In the genomic region with DNA sequence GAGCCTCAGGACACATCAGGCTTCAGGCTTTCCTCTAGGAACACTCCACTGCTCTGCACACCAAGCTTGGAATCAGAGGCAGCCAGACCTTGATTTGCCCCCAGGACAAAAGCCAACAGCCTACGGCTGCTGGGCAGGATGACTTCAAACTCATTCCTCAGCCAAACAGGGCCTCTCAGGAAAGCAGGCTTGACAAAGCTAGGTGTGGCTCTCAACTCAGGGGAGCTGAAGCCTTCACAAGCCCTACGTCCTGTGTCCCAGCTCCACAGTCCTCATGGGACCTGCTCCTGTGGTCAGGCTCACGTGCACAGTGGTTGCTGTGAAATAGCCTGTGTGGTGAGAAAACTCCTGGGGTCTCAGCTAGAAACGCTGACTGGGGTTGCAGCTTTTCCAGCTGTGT, we compare ENCODE assay signal across 24 cellular contexts.
"Had no signal": no experiment of that assay in that cellular context is flagged by ENCODE, and none has a peak within 500 bp of the region (broad histone marks: within the 10 kb centered on the region; RNA-seq: fewer than 3 reads in every experiment).

No MANE protein-coding gene starts in this region.

- ATAC-seq: activated CD8-positive, alpha-beta T cell treated with anti-CD3 and anti-CD28 coated beads, Interleukin-2, amount 10 ng/mL, durations not matched to agents 7 days and 5 days; foreskin keratinocyte; naive thymus-derived CD4-positive, alpha-beta T cell; stimulated activated naive CD8-positive, alpha-beta T cell treated with anti-CD3 and anti-CD28 coated beads, Interleukin-15, Interleukin-2, amounts not matched to agents 100 U/mL and 50 U/mL, for 24 hours had no signal

- H3K9me3 ChIP-seq: tibial artery had no signal

- H3K9me3 Mint-ChIP-seq: activated naive CD4-positive, alpha-beta T cell treated with anti-CD3 and anti-CD28 coated beads, Interleukin-2, amount 50 U/mL, for 24 hours; immature natural killer cell had no signal

- H3K4me2 ChIP-seq: hepatocyte, neural progenitor cell had no signal

- H3K4me1 ChIP-seq: foreskin keratinocyte, neural progenitor cell, tibial artery had no signal

- H3K27ac Mint-ChIP-seq: activated CD4-positive, alpha-beta T cell treated with anti-CD3 and anti-CD28 coated beads, Interleukin-2, amount 10 ng/mL, durations not matched to agents 7 days and 5 days; activated CD8-positive, alpha-beta T cell treated with anti-CD3 and anti-CD28 coated beads, Interleukin-2, amount 10 ng/mL, durations not matched to agents 7 days and 5 days; activated naive CD4-positive, alpha-beta T cell treated with anti-CD3 and anti-CD28 coated beads, Interleukin-2, amount 50 U/mL, for 24 hours; brain; immature natural killer cell; memory B cell; naive thymus-derived CD4-positive, alpha-beta T cell; neural progenitor cell; progenitor cell of endocrine pancreas; T-helper 2 cell treated with Interferon-gamma antibody and Interleukin-4, amounts not matched to agents 5 μg/mL and 100 μg/mL, for 36 hours had no signal

- H2AFZ ChIP-seq: hepatocyte had no signal

- H3K27ac ChIP-seq: foreskin keratinocyte, hepatocyte, neural progenitor cell, tibial artery, WERI-Rb-1 had no signal

- H3K27me3 ChIP-seq: foreskin keratinocyte, hepatocyte, neural progenitor cell, tibial artery had no signal

- H3K36me3 Mint-ChIP-seq: activated naive CD4-positive, alpha-beta T cell treated with anti-CD3 and anti-CD28 coated beads, Interleukin-2, amount 50 U/mL, for 24 hours; brain; immature natural killer cell; memory B cell; naive thymus-derived CD4-positive, alpha-beta T cell; neural progenitor cell had no signal

- H3K9ac ChIP-seq: neural progenitor cell had no signal

- H3K4me3 ChIP-seq: hepatocyte, neural progenitor cell, tibial artery had no signal

- DNase-seq: activated CD4-positive, alpha-beta T cell treated with anti-CD3 and anti-CD28 coated beads, Interleukin-2, amount 10 ng/mL, durations not matched to agents 7 days and 5 days; activated CD4-positive, CD25-positive, alpha-beta regulatory T cell treated with anti-CD3 and anti-CD28 coated beads, Interleukin-2, amount 50 U/mL, for 72 hours; activated CD8-positive, alpha-beta T cell treated with anti-CD3 and anti-CD28 coated beads, Interleukin-2, amount 10 ng/mL, durations not matched to agents 7 days and 5 days; activated gamma-delta T cell treated with Interleukin-2 at 50 U/mL for 16 hours; aorta; caudate nucleus; dermis blood vessel endothelial cell; effector CD8-positive, alpha-beta T cell; foreskin keratinocyte; immature natural killer cell; kidney glomerular epithelial cell; naive thymus-derived CD4-positive, alpha-beta T cell; retina; stimulated activated CD4-positive, alpha-beta T cell treated with anti-CD3 and anti-CD28 coated beads, Interleukin-4, amount 100 ng/mL, for 24 hours; stimulated activated naive CD8-positive, alpha-beta T cell treated with anti-CD3 and anti-CD28 coated beads, Interleukin-15, Interleukin-2, amounts not matched to agents 100 U/mL and 50 U/mL, for 24 hours; tibial artery; WERI-Rb-1 had no signal

- H3K36me3 ChIP-seq: neural progenitor cell, tibial artery, WERI-Rb-1 had no signal
